Comparison of ENCODE assay signal across 1 cellular context in the genomic region with DNA sequence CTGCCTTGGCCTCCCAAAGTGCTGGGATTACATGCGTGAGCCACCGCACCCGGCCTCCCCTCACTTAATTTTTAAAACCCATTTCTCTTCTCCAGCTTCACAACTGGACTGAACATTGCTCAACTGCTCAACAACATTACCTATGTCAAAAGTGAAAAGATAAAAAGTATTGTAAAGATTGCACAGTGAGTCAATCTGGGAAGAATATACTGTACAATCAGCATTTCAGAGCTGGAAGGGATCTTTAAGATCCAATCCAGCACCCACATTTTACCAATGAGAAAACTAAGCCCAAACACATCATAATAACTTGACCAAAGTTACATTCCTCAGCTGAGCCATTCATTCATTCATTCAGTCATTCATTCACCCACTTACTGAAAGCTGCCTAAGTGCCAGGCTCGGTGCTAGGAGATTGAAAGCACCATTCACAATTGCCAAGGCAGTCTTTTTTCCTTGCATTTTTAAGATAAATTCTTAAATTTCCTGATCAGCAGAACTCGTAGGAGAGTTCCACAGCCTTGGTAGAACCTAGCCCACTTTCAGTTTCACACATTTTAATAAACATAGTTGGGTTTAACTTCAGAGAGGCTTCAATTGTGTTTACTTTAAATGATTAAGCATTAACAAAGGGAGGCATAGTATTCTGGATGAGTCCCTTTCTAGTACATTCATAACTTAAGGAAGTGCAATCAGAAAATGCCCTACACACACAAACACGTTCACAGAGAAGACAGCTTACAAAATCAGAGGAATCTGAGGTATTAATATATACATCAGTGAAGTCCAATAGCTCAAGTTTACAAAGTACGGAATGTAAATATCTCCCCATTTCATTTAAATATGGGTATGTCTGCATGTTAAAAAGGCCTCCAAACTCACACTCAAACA.
TF ChIP-seq lines count a peak whose summit lies in the region.

No MANE protein-coding gene starts in this region.

TF ChIP-seq in GM12878, 131 proteins besides CTCF, POLR2A, EP300 and RAD21:
- no peak for TF ChIP-seq CBX3 (IDR thresholded peaks at IDR 0.05; ENCODE audit: borderline replicate concordance, low read depth)
- TF ChIP-seq ZNF24 (IDR thresholded peaks at IDR 0.05): peak; percentile 97
